Comparison of ENCODE assay signal across 1 cellular context in genomic region chr2:179302764-179303561, GRCh38.
TF ChIP-seq lines count a peak whose summit lies in the region.

No MANE protein-coding gene starts in this region.

TF ChIP-seq in HepG2, 621 proteins besides CTCF, POLR2A, EP300 and RAD21:
- TF ChIP-seq MEIS2 (CRISPR knock-in tag; IDR thresholded peaks at IDR 0.05): no peak
- no peak for TF ChIP-seq ZNF256 (CRISPR knock-in tag; conservative IDR thresholded peaks at IDR 0.05)
- no peak for TF ChIP-seq ZNF276 (CRISPR knock-in tag; IDR thresholded peaks at IDR 0.05; ENCODE audit: low read depth)
- TF ChIP-seq NFATC3 (CRISPR knock-in tag; IDR thresholded peaks at IDR 0.05): no peak
- no peak for TF ChIP-seq ZHX1 (CRISPR knock-in tag; IDR thresholded peaks at IDR 0.05; ENCODE audit: low read depth)
- TF ChIP-seq PHB2 (IDR thresholded peaks at IDR 0.05; ENCODE audit: partially characterized antibody): no peak
- no peak for TF ChIP-seq ZGPAT (CRISPR knock-in tag; IDR thresholded peaks at IDR 0.05)
- no peak for TF ChIP-seq AGO2 (optimal IDR thresholded peaks at IDR 0.05; ENCODE audit: low read depth, low read length)
- TF ChIP-seq FOXA3 (CRISPR knock-in tag; IDR thresholded peaks at IDR 0.05): no peak
- no peak for TF ChIP-seq ZBTB26 (CRISPR knock-in tag; IDR thresholded peaks at IDR 0.05; ENCODE audit: borderline replicate concordance)
- TF ChIP-seq ETV5 (CRISPR knock-in tag; IDR thresholded peaks at IDR 0.05; ENCODE audit: borderline replicate concordance): no peak
- TF ChIP-seq SMAD9 (CRISPR knock-in tag; IDR thresholded peaks at IDR 0.05): no peak
- no peak for TF ChIP-seq KLF13 (CRISPR knock-in tag; IDR thresholded peaks at IDR 0.05)
- no peak for TF ChIP-seq ZFP37 (CRISPR knock-in tag; IDR thresholded peaks at IDR 0.05; ENCODE audit: borderline replicate concordance)
